In genomic region chr11:66328307-66329144, GRCh38 we compare ENCODE assay signal across 1 cellular context.
A peak's percentile ranks its signal among the peaks of the same experiment; 100 is the strongest.
TF ChIP-seq lines count a peak whose summit lies in the region.

No MANE protein-coding gene starts in this region.

TF ChIP-seq in HEK293, 187 proteins besides CTCF, POLR2A, EP300 and RAD21 (continued from another document and continues in another):
- TF ChIP-seq PRDM10 (tag by site-specific recombination; IDR thresholded peaks at IDR 0.05): 0 out of 2 replicates have a peak, but pooled peaks have one; percentile 17
- TF ChIP-seq MEIS1 (CRISPR knock-in tag; IDR thresholded peaks at IDR 0.05; ENCODE audit: borderline replicate concordance): no peak
- TF ChIP-seq ZNF274 (IDR thresholded peaks at IDR 0.05; ENCODE audit: low read length): no peak
- TF ChIP-seq ZNF274 (tag by site-specific recombination; IDR thresholded peaks at IDR 0.05; ENCODE audit: borderline replicate concordance): no peak
- no peak for TF ChIP-seq ZNF580 (tag by site-specific recombination; IDR thresholded peaks at IDR 0.05)
- no peak for TF ChIP-seq OSR2 (tag by site-specific recombination; IDR thresholded peaks at IDR 0.05)
- TF ChIP-seq ZNF626 (tag by site-specific recombination; IDR thresholded peaks at IDR 0.05): no peak
- no peak for TF ChIP-seq ZBTB21 (tag by site-specific recombination; IDR thresholded peaks at IDR 0.05)
- TF ChIP-seq ZNF202 (tag by site-specific recombination; IDR thresholded peaks at IDR 0.05; ENCODE audit: borderline replicate concordance): no peak
- TF ChIP-seq ZNF521 (tag by site-specific recombination; IDR thresholded peaks at IDR 0.05): no peak
- TF ChIP-seq TCF7L2 (IDR thresholded peaks at IDR 0.05; ENCODE audit: borderline replicate concordance, low read depth, low read length): no peak
- TF ChIP-seq GLI2 (tag by site-specific recombination; IDR thresholded peaks at IDR 0.05; ENCODE audit: borderline replicate concordance, low read depth): no peak
- TF ChIP-seq ZNF133 (tag by site-specific recombination; IDR thresholded peaks at IDR 0.05): no peak
- TF ChIP-seq ZNF335 (tag by site-specific recombination; conservative IDR thresholded peaks at IDR 0.05): peak; percentile 71
- TF ChIP-seq ZNF155 (tag by site-specific recombination; IDR thresholded peaks at IDR 0.05): no peak
- peak; percentile 62; the same call in 1 of the 2 replicates for TF ChIP-seq KLF17 (tag by site-specific recombination; IDR thresholded peaks at IDR 0.05)
- no peak for TF ChIP-seq ZNF26 (tag by site-specific recombination; IDR thresholded peaks at IDR 0.05)
- TF ChIP-seq HOXD13 (CRISPR knock-in tag; IDR thresholded peaks at IDR 0.05; ENCODE audit: borderline replicate concordance): no peak
- no peak for TF ChIP-seq ZNF585B (tag by site-specific recombination; IDR thresholded peaks at IDR 0.05)
- TF ChIP-seq KLF16 (tag by site-specific recombination; IDR thresholded peaks at IDR 0.05): no peak
- no peak for TF ChIP-seq TSHZ1 (tag by site-specific recombination; IDR thresholded peaks at IDR 0.05; ENCODE audit: borderline replicate concordance)
- TF ChIP-seq ZNF530 (tag by site-specific recombination; IDR thresholded peaks at IDR 0.05; ENCODE audit: low read depth): no peak
- TF ChIP-seq MZF1 (tag by site-specific recombination; IDR thresholded peaks at IDR 0.05; ENCODE audit: borderline replicate concordance): no peak
- TF ChIP-seq ZIC2 (tag by site-specific recombination; IDR thresholded peaks at IDR 0.05): 0 out of 2 replicates have a peak, but pooled peaks have one; percentile 20
- TF ChIP-seq ZNF174 (tag by site-specific recombination; IDR thresholded peaks at IDR 0.05): no peak
- no peak for TF ChIP-seq PRDM6 (tag by site-specific recombination; IDR thresholded peaks at IDR 0.05)
- no peak for TF ChIP-seq ZNF792 (tag by site-specific recombination; IDR thresholded peaks at IDR 0.05)
- TF ChIP-seq ZNF366 (tag by site-specific recombination; conservative IDR thresholded peaks at IDR 0.05): no peak
- 0 out of 2 replicates have a peak, but pooled peaks have one; percentile 2 for TF ChIP-seq KLF1 (tag by site-specific recombination; IDR thresholded peaks at IDR 0.05)
- no peak for TF ChIP-seq ZNF292 (tag by site-specific recombination; IDR thresholded peaks at IDR 0.05; ENCODE audit: borderline replicate concordance, low read depth)
- TF ChIP-seq ZNF596 (tag by site-specific recombination; IDR thresholded peaks at IDR 0.05): no peak
- no peak for TF ChIP-seq KLF7 (tag by site-specific recombination; IDR thresholded peaks at IDR 0.05; ENCODE audit: borderline replicate concordance)
- 0 out of 2 replicates have a peak, but pooled peaks have one; percentile 34 for TF ChIP-seq ZEB2 (tag by site-specific recombination; IDR thresholded peaks at IDR 0.05)
- TF ChIP-seq ZFHX2 (tag by site-specific recombination; conservative IDR thresholded peaks at IDR 0.05): no peak
- peak; percentile 56 for TF ChIP-seq ZNF654 (tag by site-specific recombination; IDR thresholded peaks at IDR 0.05; ENCODE audit: low read depth)
- peak; percentile 61; the same call in 1 of the 2 replicates for TF ChIP-seq ZBTB17 (tag by site-specific recombination; IDR thresholded peaks at IDR 0.05)
- no peak for TF ChIP-seq ZBTB6 (tag by site-specific recombination; IDR thresholded peaks at IDR 0.05)
- peak; percentile 29; the same call in 1 of the 2 replicates for TF ChIP-seq IKZF3 (tag by site-specific recombination; IDR thresholded peaks at IDR 0.05)
- TF ChIP-seq ZNF658 (tag by site-specific recombination; IDR thresholded peaks at IDR 0.05): no peak
- TF ChIP-seq ZNF280C (tag by site-specific recombination; IDR thresholded peaks at IDR 0.05): no peak
- TF ChIP-seq SALL2 (tag by site-specific recombination; IDR thresholded peaks at IDR 0.05; ENCODE audit: borderline replicate concordance): no peak
- no peak for TF ChIP-seq ZNF555 (tag by site-specific recombination; conservative IDR thresholded peaks at IDR 0.05)
- peak; percentile 89 for TF ChIP-seq ZNF2 (tag by site-specific recombination; IDR thresholded peaks at IDR 0.05)
- 0 out of 2 replicates have a peak, but pooled peaks have one; percentile 20 for TF ChIP-seq SP7 (tag by site-specific recombination; IDR thresholded peaks at IDR 0.05)
- TF ChIP-seq ZNF10 (tag by site-specific recombination; IDR thresholded peaks at IDR 0.05): no peak
- no peak for TF ChIP-seq ZNF175 (tag by site-specific recombination; IDR thresholded peaks at IDR 0.05)
- peak; percentile 20; the same call in 1 of the 2 replicates for TF ChIP-seq ZBTB10 (tag by site-specific recombination; IDR thresholded peaks at IDR 0.05)
- no peak for TF ChIP-seq ZNF354C (tag by site-specific recombination; IDR thresholded peaks at IDR 0.05; ENCODE audit: borderline replicate concordance, low read depth)
